In the genomic region with DNA sequence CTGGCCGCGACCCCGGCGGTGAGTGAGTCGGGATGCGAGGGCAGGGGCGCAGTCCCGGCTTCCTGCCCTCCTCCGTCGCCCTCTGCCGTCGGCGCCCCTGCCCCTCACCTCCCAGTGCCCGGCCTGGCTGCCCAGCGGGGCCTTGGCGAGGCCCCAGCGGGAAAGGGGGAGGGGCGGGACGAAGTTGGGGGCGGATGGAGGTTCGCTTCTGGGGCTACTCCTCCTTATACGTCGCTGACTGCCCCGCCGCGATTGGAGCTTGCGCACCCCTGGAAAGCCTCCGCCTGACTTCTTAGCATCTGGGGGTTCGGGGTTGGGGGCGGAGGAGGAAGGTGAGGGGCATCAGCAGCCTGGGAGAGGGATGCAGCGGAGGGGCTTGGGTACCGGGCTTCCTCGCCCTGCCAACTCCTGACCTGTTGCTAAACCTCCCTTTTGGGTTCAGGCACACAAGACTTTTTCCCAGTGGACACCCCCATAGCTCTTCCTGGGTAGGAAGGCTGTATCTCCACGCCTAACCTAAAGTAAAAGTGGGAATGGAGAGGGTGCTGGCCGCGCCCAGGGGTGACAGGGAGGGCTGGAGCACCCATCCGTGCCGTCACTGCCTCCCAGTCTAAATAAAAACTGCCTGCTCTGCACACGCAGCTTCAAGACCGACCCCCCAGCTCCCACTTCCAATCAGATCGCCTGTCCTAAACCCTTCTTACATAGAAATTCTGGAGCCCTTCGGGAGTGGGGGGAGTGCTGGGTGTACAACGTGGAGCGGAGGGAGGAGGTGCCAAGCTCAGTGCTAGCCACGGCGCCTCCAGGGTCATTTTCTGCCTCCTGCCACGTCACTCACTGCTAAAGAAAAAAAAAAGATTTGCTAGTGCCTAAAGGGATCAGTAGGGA, we compare ENCODE assay signal across 8 cellular contexts. TPM values are rescaled to one million over a fixed set of nuclear protein-coding genes. Genes with fewer than 3 reads are reported as not detected.
DNase-seq lines count a peak whose midpoint lies in the region; ATAC-seq and TF ChIP-seq lines count a peak whose summit lies in the region.

No MANE protein-coding gene starts in this region.

- CTCF ChIA-PET in AG04449 (lab: Yijun Ruan, JAX): interaction anchor here (1.0 to 1.9 kb wide), 5 partner anchors 15 to 599 kb away, joined by 3 to 6 read pairs (median 3); a partner anchor contains a TSS
- CTCF ChIA-PET in activated CD4-positive, alpha-beta memory T cell treated with anti-CD3 and anti-CD28 coated beads, Interleukin-2, amount 10 ng/mL, durations not matched to agents 7 days and 5 days (lab: Charles Lee): interaction anchor here (1.1 to 2.9 kb wide), 5 partner anchors 10 to 598 kb away, joined by 3 to 12 read pairs (median 3); a partner anchor contains a TSS

- peak overlapping the region; percentile 96 for H3K4me3 ChIP-seq in AG04449 (ENCODE audit: low read depth, low read length)

- peak; percentile 70 for DNase-seq in AG04449 (ENCODE audit: low read depth, low spot score)
- DNase-seq in NCI-H524 (lab: John Stamatoyannopoulos, UW): peak; percentile 54 to 79
- DNase-seq in activated CD4-positive, alpha-beta memory T cell treated with anti-CD3 and anti-CD28 coated beads, Interleukin-2, amount 10 ng/mL, durations not matched to agents 7 days and 5 days: peak; percentile 63
- peak; percentile 43 for DNase-seq in effector CD4-positive, alpha-beta T cell
- DNase-seq in lung microvascular endothelial cell (ENCODE audit: low read depth in 2 of 2): peak; percentile 68 to 92
- DNase-seq in stimulated activated CD4-positive, alpha-beta T cell treated with anti-CD3 and anti-CD28 coated beads, TNF-alpha, amount 100 ng/mL, for 1 hour (ENCODE audit: low read depth in 3 of 3, low spot score in 1 of 3): peak in 2 of 3 donors; percentile 5 to 35

- H3K4me1 Mint-ChIP-seq in activated CD4-positive, alpha-beta memory T cell treated with anti-CD3 and anti-CD28 coated beads, Interleukin-2, amount 10 ng/mL, durations not matched to agents 7 days and 5 days: peaks cover 20% of the 10 kb centered on the region

- POLR2A ChIA-PET in AG04449 (lab: Yijun Ruan, JAX): interaction anchor here (0.6 to 2.2 kb wide), 17 partner anchors 9 to 710 kb away, joined by 3 to 25 read pairs (median 4); a partner anchor contains a TSS
- POLR2A ChIA-PET in activated CD4-positive, alpha-beta memory T cell treated with anti-CD3 and anti-CD28 coated beads, Interleukin-2, amount 10 ng/mL, durations not matched to agents 7 days and 5 days (lab: Charles Lee): interaction anchor here (0.8 to 2.2 kb wide), 14 partner anchors 12 to 655 kb away, joined by 3 to 12 read pairs (median 4); a partner anchor contains a TSS

- peak; percentile 7 for TF ChIP-seq CTCF in AG04449 (IDR thresholded peaks at IDR 0.05; ENCODE audit: insufficient read depth, low read length, missing control alignments)

- no peaks in the 10 kb centered on the region for H3K9me3 Mint-ChIP-seq in activated CD4-positive, alpha-beta memory T cell treated with anti-CD3 and anti-CD28 coated beads, Interleukin-2, amount 10 ng/mL, durations not matched to agents 7 days and 5 days

- peaks cover 6% of the 10 kb centered on the region for H3K36me3 Mint-ChIP-seq in activated CD4-positive, alpha-beta memory T cell treated with anti-CD3 and anti-CD28 coated beads, Interleukin-2, amount 10 ng/mL, durations not matched to agents 7 days and 5 days (ENCODE audit: low read depth)

- peaks cover 3% of the 10 kb centered on the region for H3K27me3 Mint-ChIP-seq in activated CD4-positive, alpha-beta memory T cell treated with anti-CD3 and anti-CD28 coated beads, Interleukin-2, amount 10 ng/mL, durations not matched to agents 7 days and 5 days

- peak overlapping the region; percentile 81 for H3K27ac Mint-ChIP-seq in activated CD4-positive, alpha-beta memory T cell treated with anti-CD3 and anti-CD28 coated beads, Interleukin-2, amount 10 ng/mL, durations not matched to agents 7 days and 5 days

- ATAC-seq in GM18520 (IDR thresholded peaks at IDR 0.05; ENCODE audit: unreplicated experiment) (peak; percentile 22), HG03108 (IDR thresholded peaks at IDR 0.05; ENCODE audit: unreplicated experiment) (peak; percentile 22)

- peak overlapping the region; percentile 94 for H3K4me3 Mint-ChIP-seq in activated CD4-positive, alpha-beta memory T cell treated with anti-CD3 and anti-CD28 coated beads, Interleukin-2, amount 10 ng/mL, durations not matched to agents 7 days and 5 days

RNA-seq across cellular contexts. Expression of a gene that starts 0.6 kb away (rescaled TPM):
- 10 to 100 TPM; 26.0 to 27.0 TPM for total RNA-seq in activated CD4-positive, alpha-beta memory T cell treated with anti-CD3 and anti-CD28 coated beads, Interleukin-2, amount 10 ng/mL, durations not matched to agents 7 days and 5 days
- 37.3 and 37.5 TPM in 2 replicates for total RNA-seq in lung microvascular endothelial cell

RNA-seq across cellular contexts. Expression of a gene that starts 30.7 kb away (rescaled TPM):
- 1 to 10 TPM; 5.5 to 6.4 TPM for total RNA-seq in activated CD4-positive, alpha-beta memory T cell treated with anti-CD3 and anti-CD28 coated beads, Interleukin-2, amount 10 ng/mL, durations not matched to agents 7 days and 5 days
- 3.9 and 6.7 TPM in 2 replicates for total RNA-seq in lung microvascular endothelial cell

Comparison
In these comparisons a context has a peak if more than half of its experiments do, and no peak if none do; other contexts are left out.
1. Peak in every context shown above with its lines: DNase-seq, ATAC-seq and H3K4me3 ChIP-seq.
2. DNase-seq: peak in every context shown above with its lines; median percentile 80 in lung microvascular endothelial cell; 70 in AG04449; 66 in NCI-H524; 63 in activated CD4-positive, alpha-beta memory T cell treated with anti-CD3 and anti-CD28 coated beads, Interleukin-2, amount 10 ng/mL, durations not matched to agents 7 days and 5 days; 43 in effector CD4-positive, alpha-beta T cell; 20 in stimulated activated CD4-positive, alpha-beta T cell treated with anti-CD3 and anti-CD28 coated beads, TNF-alpha, amount 100 ng/mL, for 1 hour.